ENCODE assay signal across 15 cellular contexts in the genomic region with DNA sequence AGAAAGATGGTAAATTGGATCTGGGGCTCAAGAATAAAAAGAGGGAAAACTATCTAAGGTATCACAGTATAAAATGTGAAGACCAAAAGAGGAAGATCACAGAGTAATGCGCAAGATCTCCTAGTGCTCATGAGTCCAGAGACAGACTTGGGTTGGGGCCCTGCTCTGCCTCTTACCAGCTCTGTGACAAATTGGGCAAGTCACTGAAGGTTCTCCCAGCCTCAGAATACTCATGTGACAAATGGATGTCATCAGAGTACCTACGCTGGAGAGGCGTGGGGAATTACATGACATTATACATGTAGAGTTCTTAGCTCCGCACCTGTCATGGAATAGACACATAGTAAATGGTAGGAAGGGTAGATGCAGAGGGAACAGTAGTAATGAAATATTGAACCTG.
DNase-seq lines count a peak whose midpoint lies in the region; ATAC-seq and TF ChIP-seq lines count a peak whose summit lies in the region.
"Had no signal": no experiment of that assay in that cellular context is flagged by ENCODE, and none has a peak within 500 bp of the region (broad histone marks: within the 10 kb centered on the region; RNA-seq: fewer than 3 reads in every experiment).

No MANE protein-coding gene starts in this region.

- peaks cover 33% of the 10 kb centered on the region for H3K4me1 Mint-ChIP-seq in WTC11

- H3K4me1 ChIP-seq in upper lobe of right lung (peaks cover 42% of the 10 kb centered on the region), breast epithelium (peaks cover 0 to 12% of the 10 kb centered on the region in 2 donors)

- no peaks in the 10 kb centered on the region for H3K9me3 Mint-ChIP-seq in WTC11
- H3K9me3 Mint-ChIP-seq: natural killer cell; stimulated activated naive B cell treated with anti-CD40 and anti-IgM and Interleukin-4, amounts not matched to agents 10 μg/mL and 1 μg/mL and 100 μg/mL, for 72 hours had no signal

- ATAC-seq in WTC11 (no peak), upper lobe of right lung (peak; percentile 84), HG02759 (IDR thresholded peaks at IDR 0.05; ENCODE audit: unreplicated experiment) (no peak)

- H3K27me3 ChIP-seq in upper lobe of right lung: no peaks in the 10 kb centered on the region
- H3K27me3 ChIP-seq in breast epithelium: no peaks in the 10 kb centered on the region
- H3K27me3 ChIP-seq: heart right ventricle had no signal

- H3K4me3 ChIP-seq in upper lobe of right lung: no peak overlapping the region
- H3K4me3 ChIP-seq in breast epithelium: no peak overlapping the region

- POLR2A ChIA-PET in WTC11 (lab: Charles Lee): no interaction called here

- no peak for TF ChIP-seq POLR2A in breast epithelium (IDR thresholded peaks at IDR 0.05)

- DNase-seq in NOMO-1 (lab: John Stamatoyannopoulos, UW; ENCODE audit: unreplicated experiment in 2 of 2): peak; percentile 46 to 51
- DNase-seq in NOMO-1 treated with dmso at 0.1 percent for 144 hours (lab: John Stamatoyannopoulos, UW; ENCODE audit: unreplicated experiment): no peak
- no peak for DNase-seq in WTC11 (ENCODE audit: low spot score)
- peak; percentile 78 for DNase-seq in medulla oblongata (ENCODE audit: extremely low spot score)
- no peak for DNase-seq in upper lobe of right lung
- no peak for DNase-seq in NCI-H524 treated with DMSO at 0.1 percent for 48 hours (lab: John Stamatoyannopoulos, UW)
- DNase-seq in breast epithelium (ENCODE audit: low spot score in 2 of 2): no peak
- DNase-seq: activated naive CD4-positive, alpha-beta T cell treated with Interleukin-2 at 50 U/mL for 16 hours; DMS153; heart right ventricle; natural killer cell; NCI-H2029 treated with DMSO at 0.1 percent for 48 hours; NCI-H774; stimulated activated naive B cell treated with anti-CD40 and anti-IgM and Interleukin-4, amounts not matched to agents 10 μg/mL and 1 μg/mL and 100 μg/mL, for 72 hours had no signal

- CTCF ChIA-PET in WTC11 (lab: Charles Lee): interaction anchor here (1.4 kb wide), 1 partner anchor 125 kb away, joined by 3 read pairs; the partner anchor contains the start of genes DOCK4 and ZNF277

- H3K27ac Mint-ChIP-seq in WTC11: peak overlapping the region; percentile 48; the same call in 1 of the 2 replicates
- H3K27ac Mint-ChIP-seq: natural killer cell; stimulated activated naive B cell treated with anti-CD40 and anti-IgM and Interleukin-4, amounts not matched to agents 10 μg/mL and 1 μg/mL and 100 μg/mL, for 72 hours had no signal

- H3K36me3 Mint-ChIP-seq in WTC11: no peaks in the 10 kb centered on the region
- H3K36me3 Mint-ChIP-seq: natural killer cell; stimulated activated naive B cell treated with anti-CD40 and anti-IgM and Interleukin-4, amounts not matched to agents 10 μg/mL and 1 μg/mL and 100 μg/mL, for 72 hours had no signal

- H3K36me3 ChIP-seq in upper lobe of right lung: no peaks in the 10 kb centered on the region
- H3K36me3 ChIP-seq in breast epithelium: no peaks in the 10 kb centered on the region
- H3K36me3 ChIP-seq: heart right ventricle had no signal

- intact Hi-C loops in upper lobe of right lung (cut with DNase I) (no loop called here), breast epithelium (cut with DNase I; ENCODE audit: low total_unique reads) (no loop called here)

- TF ChIP-seq CTCF in WTC11 (IDR thresholded peaks at IDR 0.05) (no peak), upper lobe of right lung (IDR thresholded peaks at IDR 0.05) (no peak), breast epithelium (IDR thresholded peaks at IDR 0.05) (no peak)

- no peak overlapping the region for H3K4me3 Mint-ChIP-seq in WTC11
- H3K4me3 Mint-ChIP-seq: natural killer cell; stimulated activated naive B cell treated with anti-CD40 and anti-IgM and Interleukin-4, amounts not matched to agents 10 μg/mL and 1 μg/mL and 100 μg/mL, for 72 hours had no signal

- H3K27me3 Mint-ChIP-seq in WTC11 (ENCODE audit: low read depth): no peaks in the 10 kb centered on the region

- H3K9me3 ChIP-seq in upper lobe of right lung (no peaks in the 10 kb centered on the region), breast epithelium (no peaks in the 10 kb centered on the region)
- H3K9me3 ChIP-seq: heart right ventricle had no signal

- H3K27ac ChIP-seq in upper lobe of right lung: peak overlapping the region; percentile 75
- H3K27ac ChIP-seq in breast epithelium: no peak overlapping the region

TF ChIP-seq in WTC11, 78 proteins besides CTCF, POLR2A, EP300 and RAD21:
- TF ChIP-seq, protein P1, sequence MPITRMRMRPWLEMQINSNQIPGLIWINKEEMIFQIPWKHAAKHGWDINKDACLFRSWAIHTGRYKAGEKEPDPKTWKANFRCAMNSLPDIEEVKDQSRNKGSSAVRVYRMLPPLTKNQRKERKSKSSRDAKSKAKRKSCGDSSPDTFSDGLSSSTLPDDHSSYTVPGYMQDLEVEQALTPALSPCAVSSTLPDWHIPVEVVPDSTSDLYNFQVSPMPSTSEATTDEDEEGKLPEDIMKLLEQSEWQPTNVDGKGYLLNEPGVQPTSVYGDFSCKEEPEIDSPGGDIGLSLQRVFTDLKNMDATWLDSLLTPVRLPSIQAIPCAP (CRISPR knock-in tag; IDR thresholded peaks at IDR 0.05): no peak
- TF ChIP-seq, protein P2, sequence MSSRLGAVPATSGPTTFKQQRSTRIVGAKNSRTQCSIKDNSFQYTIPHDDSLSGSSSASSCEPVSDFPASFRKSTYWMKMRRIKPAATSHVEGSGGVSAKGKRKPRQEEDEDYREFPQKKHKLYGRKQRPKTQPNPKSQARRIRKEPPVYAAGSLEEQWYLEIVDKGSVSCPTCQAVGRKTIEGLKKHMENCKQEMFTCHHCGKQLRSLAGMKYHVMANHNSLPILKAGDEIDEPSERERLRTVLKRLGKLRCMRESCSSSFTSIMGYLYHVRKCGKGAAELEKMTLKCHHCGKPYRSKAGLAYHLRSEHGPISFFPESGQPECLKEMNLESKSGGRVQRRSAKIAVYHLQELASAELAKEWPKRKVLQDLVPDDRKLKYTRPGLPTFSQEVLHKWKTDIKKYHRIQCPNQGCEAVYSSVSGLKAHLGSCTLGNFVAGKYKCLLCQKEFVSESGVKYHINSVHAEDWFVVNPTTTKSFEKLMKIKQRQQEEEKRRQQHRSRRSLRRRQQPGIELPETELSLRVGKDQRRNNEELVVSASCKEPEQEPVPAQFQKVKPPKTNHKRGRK (CRISPR knock-in tag; IDR thresholded peaks at IDR 0.05; ENCODE audit: borderline replicate concordance): no peak
- TF ChIP-seq CBFB (CRISPR knock-in tag; IDR thresholded peaks at IDR 0.05; ENCODE audit: low read depth): no peak
- TF ChIP-seq TCF7 (CRISPR knock-in tag; IDR thresholded peaks at IDR 0.05; ENCODE audit: low read depth): no peak
- TF ChIP-seq E2F5 (CRISPR knock-in tag; IDR thresholded peaks at IDR 0.05): no peak
- no peak for TF ChIP-seq CREB1 (CRISPR knock-in tag; IDR thresholded peaks at IDR 0.05)

Comparison
In these comparisons a context has a peak if more than half of its experiments do, and no peak if none do; other contexts are left out.
1. DNase-seq: peak in NOMO-1 (2 of 2) and medulla oblongata (single experiment); none in NOMO-1 treated with dmso at 0.1 percent for 144 hours (single experiment), WTC11 (single experiment), upper lobe of right lung (single experiment), NCI-H524 treated with DMSO at 0.1 percent for 48 hours (single experiment) and breast epithelium (0 of 2).